In genomic region chr7:149226840-149227494, GRCh38 we compare ENCODE assay signal across 21 cellular contexts. TPM values are rescaled to one million over a fixed set of nuclear protein-coding genes. Genes with fewer than 3 reads are reported as not detected.
A peak's percentile ranks its signal among the peaks of the same experiment; 100 is the strongest.
DNase-seq lines count a peak whose midpoint lies in the region; ATAC-seq and TF ChIP-seq lines count a peak whose summit lies in the region.
"Had no signal": no experiment of that assay in that cellular context is flagged by ENCODE, and none has a peak within 500 bp of the region (broad histone marks: within the 10 kb centered on the region; RNA-seq: fewer than 3 reads in every experiment).

No MANE protein-coding gene starts in this region.

- H2AFZ ChIP-seq in SK-N-SH (ENCODE audit: low read depth): no peak overlapping the region
- H2AFZ ChIP-seq: PC-9 had no signal

- H3K9me2 ChIP-seq in SK-N-SH: no peaks in the 10 kb centered on the region

- H3F3A ChIP-seq in SK-N-SH (replicated peaks; ENCODE audit: insufficient read depth): peaks cover 4% of the 10 kb centered on the region

- no peaks in the 10 kb centered on the region for H3K79me2 ChIP-seq in SK-N-SH (ENCODE audit: insufficient read depth)

- TF ChIP-seq EP300 in SK-N-SH (IDR thresholded peaks at IDR 0.05; ENCODE audit: borderline replicate concordance in 1 of 2, low read depth in 1 of 2, low read length in 1 of 2): no peak

- no peak for TF ChIP-seq CTCF in SK-N-SH (IDR thresholded peaks at IDR 0.05)

- no peaks in the 10 kb centered on the region for H3K27me3 ChIP-seq in SK-N-SH (ENCODE audit: insufficient read depth)
- no peaks in the 10 kb centered on the region for H3K27me3 ChIP-seq in adipocyte (replicated peaks; ENCODE audit: control insufficient read depth, insufficient read depth, low read length)
- H3K27me3 ChIP-seq: BLaER1, MG63 had no signal

- no peak overlapping the region for H3K27ac ChIP-seq in SK-N-SH (ENCODE audit: low read depth in 2 of 2, low read length in 1 of 2)
- H3K27ac ChIP-seq: BLaER1, PC-9 had no signal

- no peak for ATAC-seq in SK-N-SH treated with all-trans-retinoic acid at 6 μM for 48 hours
- ATAC-seq in stimulated activated effector memory CD8-positive, alpha-beta T cell treated with anti-CD3 and anti-CD28 coated beads, Interleukin-12 subunit alpha, Interleukin-12 subunit beta, amount 100 ng/mL, for 72 hours: no peak
- ATAC-seq: HCT116 had no signal

- H3K9ac ChIP-seq in SK-N-SH: no peak overlapping the region
- peak overlapping the region; percentile 30 for H3K9ac ChIP-seq in adipocyte (ENCODE audit: low read length)
- H3K9ac ChIP-seq: BLaER1 had no signal

- CTCF ChIA-PET in SK-N-SH (lab: Yijun Ruan, JAX): interaction anchor here (0.9 kb wide), 1 partner anchor 80 kb away, joined by 3 read pairs; the partner anchor contains the start of gene ZNF398

- H3K36me3 Mint-ChIP-seq in stimulated activated effector memory CD8-positive, alpha-beta T cell treated with anti-CD3 and anti-CD28 coated beads, Interleukin-12 subunit alpha, Interleukin-12 subunit beta, amount 100 ng/mL, for 72 hours: peaks cover 52% of the 10 kb centered on the region

- no peak for TF ChIP-seq RAD21 in SK-N-SH (IDR thresholded peaks at IDR 0.05; ENCODE audit: low read length)

- POLR2A ChIA-PET in SK-N-SH (lab: Yijun Ruan, JAX): no interaction called here

- H3K4me2 ChIP-seq in SK-N-SH: no peak overlapping the region
- H3K4me2 ChIP-seq: BLaER1, PC-9 had no signal

- H3K36me3 ChIP-seq in SK-N-SH (replicated peaks in 1 of 2; ENCODE audit: control insufficient read depth in 1 of 2, insufficient read depth in 2 of 2, low read length in 1 of 2) (peaks cover 17 to 28% of the 10 kb centered on the region in 2 experiments), adipocyte (ENCODE audit: control insufficient read depth, insufficient read depth, low read length, severe bottlenecking) (peaks cover 21% of the 10 kb centered on the region)
- H3K36me3 ChIP-seq: MG63 had no signal

- H3K4me3 ChIP-seq in SK-N-SH (ENCODE audit: low read depth in 2 of 2, low read length in 1 of 2): no peak overlapping the region
- no peak overlapping the region for H3K4me3 ChIP-seq in adipocyte (ENCODE audit: low read length)
- H3K4me3 ChIP-seq: BLaER1, MG63, PC-9 had no signal

- peaks cover 16% of the 10 kb centered on the region for H3K4me1 Mint-ChIP-seq in stimulated activated effector memory CD8-positive, alpha-beta T cell treated with anti-CD3 and anti-CD28 coated beads, Interleukin-12 subunit alpha, Interleukin-12 subunit beta, amount 100 ng/mL, for 72 hours

- DNase-seq in SK-N-SH (no peak), adipocyte (ENCODE audit: low read depth) (no peak), iris pigment epithelial cell (ENCODE audit: low read depth) (peak; percentile 20), COR-L47 (lab: John Stamatoyannopoulos, UW) (no peak), SHP77 (lab: John Stamatoyannopoulos, UW) (no peak), CD1c-positive myeloid dendritic cell (ENCODE audit: extremely low spot score) (no peak)
- no peak for DNase-seq in stimulated activated effector memory CD8-positive, alpha-beta T cell treated with anti-CD3 and anti-CD28 coated beads, Interleukin-12 subunit alpha, Interleukin-12 subunit beta, amount 100 ng/mL, for 72 hours (ENCODE audit: low spot score in 2 of 2)
- DNase-seq: 8988T, DMS153, KBM-7, MG63, NCI-H1417, NCI-H1930, NCI-H2171, NCI-H446 treated with DMSO at 0.1 percent for 48 hours, NCI-H748 treated with DMSO at 0.1 percent for 48 hours, PC-9, SIG-M5 had no signal

- WGBS in SK-N-SH (ENCODE audit: low lambda C conversion rate): 99% methylated on average over 6 of the region's 6 CpGs

- H3K4me1 ChIP-seq in SK-N-SH (ENCODE audit: control insufficient read depth in 1 of 2, insufficient read depth in 2 of 2, low read depth in 1 of 2, low read length in 1 of 2) (no peaks in the 10 kb centered on the region; a peak in 1 of 4 replicates), adipocyte (ENCODE audit: control insufficient read depth, insufficient read depth, low read length) (peaks cover 18% of the 10 kb centered on the region)

- H3K4me3 Mint-ChIP-seq in stimulated activated effector memory CD8-positive, alpha-beta T cell treated with anti-CD3 and anti-CD28 coated beads, Interleukin-12 subunit alpha, Interleukin-12 subunit beta, amount 100 ng/mL, for 72 hours: no peak overlapping the region

- H3K9me3 Mint-ChIP-seq in stimulated activated effector memory CD8-positive, alpha-beta T cell treated with anti-CD3 and anti-CD28 coated beads, Interleukin-12 subunit alpha, Interleukin-12 subunit beta, amount 100 ng/mL, for 72 hours: no peaks in the 10 kb centered on the region

- H3K9me3 ChIP-seq in SK-N-SH: no peaks in the 10 kb centered on the region
- H3K9me3 ChIP-seq in adipocyte (ENCODE audit: control insufficient read depth, low read length): no peaks in the 10 kb centered on the region
- H3K9me3 ChIP-seq: BLaER1, MG63 had no signal

- no peaks in the 10 kb centered on the region for H4K20me1 ChIP-seq in SK-N-SH (ENCODE audit: insufficient read depth)

- H3K27ac Mint-ChIP-seq in stimulated activated effector memory CD8-positive, alpha-beta T cell treated with anti-CD3 and anti-CD28 coated beads, Interleukin-12 subunit alpha, Interleukin-12 subunit beta, amount 100 ng/mL, for 72 hours: peak overlapping the region; percentile 87

TF ChIP-seq in SK-N-SH, 30 proteins besides CTCF, POLR2A, EP300 and RAD21:
- TF ChIP-seq IRF3 (IDR thresholded peaks at IDR 0.05; ENCODE audit: low read depth, low read length) (no peak), RXRA (IDR thresholded peaks at IDR 0.05; ENCODE audit: borderline replicate concordance, low read depth) (no peak), POLR2AphosphoS5 (IDR thresholded peaks at IDR 0.05; ENCODE audit: low read depth, low read length) (0 out of 2 replicates have a peak, but pooled peaks have one; percentile 18), JUND (IDR thresholded peaks at IDR 0.05) (no peak)
- TF ChIP-seq, protein P1, sequence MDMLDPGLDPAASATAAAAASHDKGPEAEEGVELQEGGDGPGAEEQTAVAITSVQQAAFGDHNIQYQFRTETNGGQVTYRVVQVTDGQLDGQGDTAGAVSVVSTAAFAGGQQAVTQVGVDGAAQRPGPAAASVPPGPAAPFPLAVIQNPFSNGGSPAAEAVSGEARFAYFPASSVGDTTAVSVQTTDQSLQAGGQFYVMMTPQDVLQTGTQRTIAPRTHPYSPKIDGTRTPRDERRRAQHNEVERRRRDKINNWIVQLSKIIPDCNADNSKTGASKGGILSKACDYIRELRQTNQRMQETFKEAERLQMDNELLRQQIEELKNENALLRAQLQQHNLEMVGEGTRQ (IDR thresholded peaks at IDR 0.05; ENCODE audit: borderline replicate concordance, low read depth, low read length): no peak
TF ChIP-seq in SK-N-SH: peak in this region for 1.

TF ChIP-seq in SK-N-SH treated with all-trans-retinoic acid at 6 μM for 48 hours, 23 proteins besides CTCF, POLR2A, EP300 and RAD21 (continues in another document):
- no peak for TF ChIP-seq CSDC2 (CRISPR knock-in tag; IDR thresholded peaks at IDR 0.05)
- no peak for TF ChIP-seq ZFP3 (CRISPR knock-in tag; IDR thresholded peaks at IDR 0.05)
- TF ChIP-seq TOX (CRISPR knock-in tag; IDR thresholded peaks at IDR 0.05; ENCODE audit: borderline replicate concordance): no peak
- TF ChIP-seq ISL1 (CRISPR knock-in tag; IDR thresholded peaks at IDR 0.05): no peak
- TF ChIP-seq ZNF565 (CRISPR knock-in tag; conservative IDR thresholded peaks at IDR 0.05; ENCODE audit: low read depth): no peak
- no peak for TF ChIP-seq ZC3H10 (CRISPR knock-in tag; IDR thresholded peaks at IDR 0.05)
- TF ChIP-seq, protein P2, sequence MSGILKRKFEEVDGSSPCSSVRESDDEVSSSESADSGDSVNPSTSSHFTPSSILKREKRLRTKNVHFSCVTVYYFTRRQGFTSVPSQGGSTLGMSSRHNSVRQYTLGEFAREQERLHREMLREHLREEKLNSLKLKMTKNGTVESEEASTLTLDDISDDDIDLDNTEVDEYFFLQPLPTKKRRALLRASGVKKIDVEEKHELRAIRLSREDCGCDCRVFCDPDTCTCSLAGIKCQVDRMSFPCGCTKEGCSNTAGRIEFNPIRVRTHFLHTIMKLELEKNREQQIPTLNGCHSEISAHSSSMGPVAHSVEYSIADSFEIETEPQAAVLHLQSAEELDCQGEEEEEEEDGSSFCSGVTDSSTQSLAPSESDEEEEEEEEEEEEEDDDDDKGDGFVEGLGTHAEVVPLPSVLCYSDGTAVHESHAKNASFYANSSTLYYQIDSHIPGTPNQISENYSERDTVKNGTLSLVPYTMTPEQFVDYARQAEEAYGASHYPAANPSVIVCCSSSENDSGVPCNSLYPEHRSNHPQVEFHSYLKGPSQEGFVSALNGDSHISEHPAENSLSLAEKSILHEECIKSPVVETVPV (CRISPR knock-in tag; IDR thresholded peaks at IDR 0.05): no peak
- no peak for TF ChIP-seq ESRRG (CRISPR knock-in tag; IDR thresholded peaks at IDR 0.05)
- TF ChIP-seq ZNF70 (CRISPR knock-in tag; IDR thresholded peaks at IDR 0.05): no peak
- TF ChIP-seq, protein P3, sequence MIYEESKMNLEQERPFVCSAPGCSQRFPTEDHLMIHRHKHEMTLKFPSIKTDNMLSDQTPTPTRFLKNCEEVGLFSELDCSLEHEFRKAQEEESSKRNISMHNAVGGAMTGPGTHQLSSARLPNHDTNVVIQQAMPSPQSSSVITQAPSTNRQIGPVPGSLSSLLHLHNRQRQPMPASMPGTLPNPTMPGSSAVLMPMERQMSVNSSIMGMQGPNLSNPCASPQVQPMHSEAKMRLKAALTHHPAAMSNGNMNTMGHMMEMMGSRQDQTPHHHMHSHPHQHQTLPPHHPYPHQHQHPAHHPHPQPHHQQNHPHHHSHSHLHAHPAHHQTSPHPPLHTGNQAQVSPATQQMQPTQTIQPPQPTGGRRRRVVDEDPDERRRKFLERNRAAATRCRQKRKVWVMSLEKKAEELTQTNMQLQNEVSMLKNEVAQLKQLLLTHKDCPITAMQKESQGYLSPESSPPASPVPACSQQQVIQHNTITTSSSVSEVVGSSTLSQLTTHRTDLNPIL (CRISPR knock-in tag; IDR thresholded peaks at IDR 0.05; ENCODE audit: low read depth): no peak
- no peak for TF ChIP-seq SNAI2 (CRISPR knock-in tag; IDR thresholded peaks at IDR 0.05)
- no peak for TF ChIP-seq PPARA (CRISPR knock-in tag; IDR thresholded peaks at IDR 0.05; ENCODE audit: borderline replicate concordance)
- TF ChIP-seq BACH2 (CRISPR knock-in tag; IDR thresholded peaks at IDR 0.05; ENCODE audit: borderline replicate concordance): no peak

RNA-seq across cellular contexts. Expression of gene ZNF212, which starts 12.5 kb away (rescaled TPM):
- 9.3 and 11.5 TPM in 2 replicates for polyA plus RNA-seq in SK-N-SH (2012; rRNA removed)
- 5.7 and 7.0 TPM in 2 replicates for polyA plus RNA-seq in SK-N-SH (2012; cell fraction: cytosol; rRNA removed)
- polyA plus RNA-seq in SK-N-SH (2012; cell fraction: nucleus; rRNA removed): 41.8 and 45.0 TPM in 2 replicates

RNA-seq across cellular contexts. Expression of gene ZNF282, which starts 31.6 kb away (rescaled TPM):
- 15.0 and 17.9 TPM in 2 replicates for polyA plus RNA-seq in SK-N-SH (2012; rRNA removed)
- polyA plus RNA-seq in SK-N-SH (2012; cell fraction: cytosol; rRNA removed): 7.0 and 10.8 TPM in 2 replicates
- polyA plus RNA-seq in SK-N-SH (2012; cell fraction: nucleus; rRNA removed): 32.3 and 36.8 TPM in 2 replicates

RNA-seq across cellular contexts. Expression of gene ZNF783, which starts 35.0 kb away (rescaled TPM):
- polyA plus RNA-seq in SK-N-SH (2012; rRNA removed): 12.5 and 16.4 TPM in 2 replicates
- 3.8 and 6.2 TPM in 2 replicates for polyA plus RNA-seq in SK-N-SH (2012; cell fraction: cytosol; rRNA removed)
- 104 and 108 TPM in 2 replicates for polyA plus RNA-seq in SK-N-SH (2012; cell fraction: nucleus; rRNA removed)
